8 cellular contexts compared by ENCODE assay signal in the genomic region with DNA sequence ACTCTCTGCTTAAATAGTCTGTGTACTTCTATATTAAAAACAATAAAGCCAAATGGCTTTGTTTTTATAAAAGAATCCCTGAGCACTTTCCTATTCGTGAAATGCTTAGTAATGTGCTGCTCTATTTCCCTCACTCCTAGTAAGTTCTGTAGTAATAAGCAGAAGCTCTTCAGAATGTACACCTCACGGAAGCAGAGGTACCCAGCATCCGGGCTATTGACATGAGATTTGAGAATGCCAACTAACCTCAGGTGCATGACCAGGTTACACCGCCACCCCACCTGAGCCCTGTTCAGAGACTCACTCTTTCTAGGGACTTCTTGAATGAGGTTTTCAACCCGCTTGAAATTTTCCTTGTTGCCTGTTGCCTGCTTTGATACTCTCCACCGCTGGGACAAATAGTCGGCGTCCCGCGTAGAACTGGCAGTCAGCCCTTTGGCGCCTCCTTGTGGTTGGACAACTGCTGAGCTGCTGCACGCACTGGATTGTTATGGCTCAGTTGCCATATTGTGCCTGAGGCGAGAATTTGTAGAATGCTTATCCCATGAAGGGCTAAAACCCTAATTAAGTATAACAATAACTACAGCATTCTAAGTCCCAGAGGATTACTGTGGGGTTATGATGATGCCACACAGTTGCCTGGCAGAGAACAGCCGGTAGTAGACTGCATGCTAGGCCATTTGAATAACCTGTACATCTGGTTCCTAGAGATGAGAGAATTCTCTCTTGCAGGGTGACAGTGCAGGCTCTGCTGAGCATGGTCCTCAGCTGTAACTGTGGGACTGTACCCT.
DNase-seq lines count a peak whose midpoint lies in the region; ATAC-seq and TF ChIP-seq lines count a peak whose summit lies in the region.

No MANE protein-coding gene starts in this region.

- no peaks in the 10 kb centered on the region for H3K36me3 ChIP-seq in CD4-positive, CD25-positive, alpha-beta regulatory T cell (ENCODE audit: control insufficient read depth, insufficient read depth, low read length)

- H3K27me3 ChIP-seq in CD4-positive, CD25-positive, alpha-beta regulatory T cell (ENCODE audit: control insufficient read depth, insufficient read depth, low read length), result no peaks in the 10 kb centered on the region

- intact Hi-C loops in activated CD8-positive, alpha-beta T cell treated with anti-CD3 and anti-CD28 coated beads for 36 hours (cut with micrococcal nuclease), result loop anchor here (1.0 kb wide), 2 partner anchors 514 to 718 kb away; no protein-coding TSS in a partner anchor

- peak overlapping the region in 1 of 4 donors; percentile 32 for H3K4me3 Mint-ChIP-seq in CD4-positive, CD25-positive, alpha-beta regulatory T cell
- H3K4me3 Mint-ChIP-seq in activated CD8-positive, alpha-beta T cell treated with anti-CD3 and anti-CD28 coated beads for 36 hours, result no peak overlapping the region
- no peak overlapping the region for H3K4me3 Mint-ChIP-seq in effector memory CD8-positive, alpha-beta T cell

- peak overlapping the region in 1 of 3 donors; percentile 14 for H3K27ac Mint-ChIP-seq in CD4-positive, CD25-positive, alpha-beta regulatory T cell
- no peak overlapping the region for H3K27ac Mint-ChIP-seq in activated CD8-positive, alpha-beta T cell treated with anti-CD3 and anti-CD28 coated beads for 36 hours
- H3K27ac Mint-ChIP-seq in effector memory CD8-positive, alpha-beta T cell, result no peak overlapping the region

- ATAC-seq in CD4-positive, CD25-positive, alpha-beta regulatory T cell (ENCODE audit: low read depth in 2 of 2), result peak; percentile 74 to 79
- peak; percentile 90 for ATAC-seq in HG03196 (IDR thresholded peaks at IDR 0.05; ENCODE audit: unreplicated experiment)
- ATAC-seq in activated CD8-positive, alpha-beta T cell treated with anti-CD3 and anti-CD28 coated beads for 36 hours, result peak; percentile 96
- ATAC-seq in effector memory CD8-positive, alpha-beta T cell (replicated peaks), result peak; percentile 88

- no peaks in the 10 kb centered on the region for H3K4me1 ChIP-seq in CD4-positive, CD25-positive, alpha-beta regulatory T cell (ENCODE audit: control insufficient read depth, insufficient read depth, low read length, poor library complexity, severe bottlenecking)

- H3K27ac ChIP-seq in CD4-positive, CD25-positive, alpha-beta regulatory T cell (ENCODE audit: insufficient read depth, low read length, poor library complexity, severe bottlenecking), result no peak overlapping the region

- peaks cover 6% of the 10 kb centered on the region for H3K27me3 Mint-ChIP-seq in CD4-positive, CD25-positive, alpha-beta regulatory T cell
- no peaks in the 10 kb centered on the region for H3K27me3 Mint-ChIP-seq in activated CD8-positive, alpha-beta T cell treated with anti-CD3 and anti-CD28 coated beads for 36 hours
- H3K27me3 Mint-ChIP-seq in effector memory CD8-positive, alpha-beta T cell, result no peaks in the 10 kb centered on the region

- peaks cover 0 to 1% (median 0%) of the 10 kb centered on the region in 7 donors for H3K9me3 Mint-ChIP-seq in CD4-positive, CD25-positive, alpha-beta regulatory T cell
- no peaks in the 10 kb centered on the region for H3K9me3 Mint-ChIP-seq in activated CD8-positive, alpha-beta T cell treated with anti-CD3 and anti-CD28 coated beads for 36 hours
- H3K9me3 Mint-ChIP-seq in effector memory CD8-positive, alpha-beta T cell, result no peaks in the 10 kb centered on the region

- DNase-seq in CD4-positive, CD25-positive, alpha-beta regulatory T cell, result peak; percentile 50 to 74 (median 69)
- DNase-seq in GM19238 (ENCODE audit: insufficient read length, low spot score) (peak; percentile 38), NCI-H526 (lab: John Stamatoyannopoulos, UW) (peak; percentile 95 to 96), midbrain (lab: John Stamatoyannopoulos, UW) (peak; percentile 83)
- peak; percentile 91 for DNase-seq in activated CD8-positive, alpha-beta T cell treated with anti-CD3 and anti-CD28 coated beads for 36 hours
- DNase-seq in effector memory CD8-positive, alpha-beta T cell, result peak; percentile 74 to 82 (median 76)
- peak; percentile 59 to 66 for DNase-seq in stimulated activated CD8-positive, alpha-beta memory T cell treated with anti-CD3 and anti-CD28 coated beads, Interleukin-4, amount 100 ng/mL, for 1 hour (ENCODE audit: low read depth in 2 of 2, low spot score in 1 of 2)

- POLR2A ChIA-PET in activated CD8-positive, alpha-beta T cell treated with anti-CD3 and anti-CD28 coated beads for 36 hours (lab: Charles Lee), result interaction anchor here (1.7 kb wide), 1 partner anchor 510 kb away, joined by 5 read pairs; no protein-coding TSS in a partner anchor

- no peaks in the 10 kb centered on the region for H3K9me3 ChIP-seq in CD4-positive, CD25-positive, alpha-beta regulatory T cell (ENCODE audit: control insufficient read depth in 2 of 2, low read length in 2 of 2)

- no peaks in the 10 kb centered on the region for H3K36me3 Mint-ChIP-seq in CD4-positive, CD25-positive, alpha-beta regulatory T cell
- H3K36me3 Mint-ChIP-seq in activated CD8-positive, alpha-beta T cell treated with anti-CD3 and anti-CD28 coated beads for 36 hours (ENCODE audit: low read depth), result peaks cover 5% of the 10 kb centered on the region
- H3K36me3 Mint-ChIP-seq in effector memory CD8-positive, alpha-beta T cell (ENCODE audit: insufficient read depth), result no peaks in the 10 kb centered on the region

- peaks cover 0 to 5% (median 1%) of the 10 kb centered on the region in 4 donors for H3K4me1 Mint-ChIP-seq in CD4-positive, CD25-positive, alpha-beta regulatory T cell
- peaks cover 1% of the 10 kb centered on the region for H3K4me1 Mint-ChIP-seq in activated CD8-positive, alpha-beta T cell treated with anti-CD3 and anti-CD28 coated beads for 36 hours (ENCODE audit: low read depth)
- H3K4me1 Mint-ChIP-seq in effector memory CD8-positive, alpha-beta T cell (ENCODE audit: low read depth in 2 of 2), result peaks cover 4 to 5% of the 10 kb centered on the region in 2 donors

- H3K4me3 ChIP-seq in CD4-positive, CD25-positive, alpha-beta regulatory T cell (ENCODE audit: low read depth, low read length), result peak overlapping the region; percentile 46

- TF ChIP-seq CTCF in activated CD8-positive, alpha-beta T cell treated with anti-CD3 and anti-CD28 coated beads for 36 hours (IDR thresholded peaks at IDR 0.05), result peak; percentile 98

- CTCF ChIA-PET in activated CD8-positive, alpha-beta T cell treated with anti-CD3 and anti-CD28 coated beads for 36 hours (lab: Charles Lee), result interaction anchor here (0.6 to 8.2 kb wide), 40 partner anchors 8 to 1504 kb away, joined by 3 to 151 read pairs (median 4); no protein-coding TSS in a partner anchor

Comparison
In these comparisons a context has a peak if more than half of its experiments do, and no peak if none do; other contexts are left out.
1. DNase-seq: peak in every context shown above with its lines; median percentile 96 in NCI-H526; 91 in activated CD8-positive, alpha-beta T cell treated with anti-CD3 and anti-CD28 coated beads for 36 hours; 83 in midbrain; 76 in effector memory CD8-positive, alpha-beta T cell; 69 in CD4-positive, CD25-positive, alpha-beta regulatory T cell; 62 in stimulated activated CD8-positive, alpha-beta memory T cell treated with anti-CD3 and anti-CD28 coated beads, Interleukin-4, amount 100 ng/mL, for 1 hour; 38 in GM19238.